In genomic region chrX:72274526-72274925, GRCh38 we compare ENCODE assay signal across 9 cellular contexts. TPM values are rescaled to one million over a fixed set of nuclear protein-coding genes. Genes with fewer than 3 reads are reported as not detected.
A peak's percentile ranks its signal among the peaks of the same experiment; 100 is the strongest.
DNase-seq lines count a peak whose midpoint lies in the region; ATAC-seq and TF ChIP-seq lines count a peak whose summit lies in the region.
"Had no signal": no experiment of that assay in that cellular context is flagged by ENCODE, and none has a peak within 500 bp of the region (broad histone marks: within the 10 kb centered on the region; RNA-seq: fewer than 3 reads in every experiment).

No MANE protein-coding gene starts in this region.

- intact Hi-C loops in heart left ventricle (cut with DNase I) = loop anchor here in 2 of 10 donors (10.0 kb wide), 1 partner anchor 270 kb away; no protein-coding TSS in a partner anchor

- no peak overlapping the region for H3K4me3 ChIP-seq in cardiac muscle cell
- peak overlapping the region in 1 of 12 donors; percentile 24 for H3K4me3 ChIP-seq in heart left ventricle
- peak overlapping the region; percentile 27 for H3K4me3 ChIP-seq in WI38 (ENCODE audit: low read depth, low read length)
- peak overlapping the region; percentile 90 for H3K4me3 ChIP-seq in fibroblast of mammary gland (ENCODE audit: control insufficient read depth, low read depth, low read length)
- H3K4me3 ChIP-seq in subcutaneous abdominal adipose tissue (ENCODE audit: low read depth in 1 of 5, low read length in 5 of 5) = no peak overlapping the region

- DNase-seq in cardiac muscle cell (ENCODE audit: low read depth in 1 of 2, low spot score in 1 of 2) (peak in 1 of 2 donors; percentile 36), heart left ventricle (no peak), fibroblast of mammary gland (ENCODE audit: low read depth) (peak; percentile 34), NCI-H2227 treated with DMSO at 0.1 percent for 48 hours (lab: John Stamatoyannopoulos, UW) (no peak)
- DNase-seq in stimulated activated CD4-positive, alpha-beta T cell treated with anti-CD3 and anti-CD28 coated beads, Interleukin-15, amount 100 ng/mL, for 24 hours = no peak
- DNase-seq: NCI-H82 had no signal

- H3K27me3 ChIP-seq in cardiac muscle cell = no peaks in the 10 kb centered on the region
- peaks cover 0 to 13% (median 0%) of the 10 kb centered on the region in 9 donors for H3K27me3 ChIP-seq in heart left ventricle
- H3K27me3 ChIP-seq in subcutaneous abdominal adipose tissue (ENCODE audit: control insufficient read depth in 5 of 5, insufficient read depth in 4 of 5, low read length in 5 of 5) = peaks cover 0 to 15% (median 0%) of the 10 kb centered on the region in 5 donors

- no peaks in the 10 kb centered on the region for H3K9me3 ChIP-seq in cardiac muscle cell (ENCODE audit: low read depth)
- no peaks in the 10 kb centered on the region for H3K9me3 ChIP-seq in heart left ventricle
- H3K9me3 ChIP-seq in subcutaneous abdominal adipose tissue (ENCODE audit: control insufficient read depth in 5 of 5, low read length in 5 of 5) = no peaks in the 10 kb centered on the region

- WGBS in heart left ventricle, 4 donors = 73 to 89% (median 81%) methylated on average over 5 of the region's 5 CpGs

- TF ChIP-seq CTCF in cardiac muscle cell (IDR thresholded peaks at IDR 0.05; ENCODE audit: low read depth, low read length) (no peak), heart left ventricle (IDR thresholded peaks at IDR 0.05) (no peak), WI38 (IDR thresholded peaks at IDR 0.05; ENCODE audit: low read depth, low read length) (no peak), fibroblast of mammary gland (conservative IDR thresholded peaks at IDR 0.05; ENCODE audit: control insufficient read depth, insufficient read depth, low read depth, low read length) (no peak)

- H3K27ac ChIP-seq in cardiac muscle cell (peak overlapping the region; percentile 17), heart left ventricle (peak overlapping the region in 1 of 12 donors; percentile 37), subcutaneous abdominal adipose tissue (ENCODE audit: low read depth, low read length) (no peak overlapping the region)

- peak overlapping the region; percentile 24 to 96 (median 49) for H3K9ac ChIP-seq in subcutaneous abdominal adipose tissue (ENCODE audit: low read length in 5 of 5)

- H3K4me1 ChIP-seq in cardiac muscle cell (ENCODE audit: low read depth) (no peaks in the 10 kb centered on the region), heart left ventricle (peaks cover 0 to 41% (median 8%) of the 10 kb centered on the region in 12 donors), subcutaneous abdominal adipose tissue (ENCODE audit: control insufficient read depth in 5 of 5, insufficient read depth in 5 of 5, low read length in 5 of 5) (peaks cover 2 to 26% (median 21%) of the 10 kb centered on the region in 5 donors)

- no peak for ATAC-seq in heart left ventricle
- ATAC-seq in HG02970 (IDR thresholded peaks at IDR 0.05; ENCODE audit: low FRiP score, unreplicated experiment) = no peak

- H3K36me3 ChIP-seq in cardiac muscle cell (peaks cover 12% of the 10 kb centered on the region), heart left ventricle (peaks cover 0 to 65% (median 57%) of the 10 kb centered on the region in 9 donors), subcutaneous abdominal adipose tissue (ENCODE audit: control insufficient read depth in 5 of 5, insufficient read depth in 5 of 5, low read length in 5 of 5) (peaks cover 35 to 61% (median 58%) of the 10 kb centered on the region in 5 donors)

- TF ChIP-seq POLR2A in heart left ventricle (IDR thresholded peaks at IDR 0.05) = no peak

RNA-seq across cellular contexts. Expression of gene RPS4X, which starts 2.5 kb away (rescaled TPM):
- total RNA-seq in cardiac muscle cell = 664 and 726 TPM in 2 replicates
- polyA plus RNA-seq in cardiac muscle cell = 193 and 227 TPM in 2 replicates
- 100 to 1,000 TPM; 328 to 689 (median 423) TPM for total RNA-seq in heart left ventricle
- 100 to 1,000 TPM; 423 to 998 TPM for polyA plus RNA-seq in heart left ventricle

RNA-seq across cellular contexts. Expression of gene CITED1, which starts 31.2 kb away (rescaled TPM):
- total RNA-seq in cardiac muscle cell (1.1 and 2.2 TPM in 2 replicates), heart left ventricle (under 1 TPM in 2 of 9 donors, not detected in 7; 0.45 to 0.73 TPM)
- polyA plus RNA-seq in cardiac muscle cell (1.0 TPM in 1 of 2 replicates, not detected in the other), heart left ventricle (under 1 TPM in 1 of 2 donors, not detected in 1; 0.90 TPM)

RNA-seq across cellular contexts. Expression of gene ERCC6L, which starts 35.7 kb away (rescaled TPM):
- total RNA-seq in cardiac muscle cell = 0.81 and 2.9 TPM in 2 replicates
- 2.4 TPM in 2 replicates for polyA plus RNA-seq in cardiac muscle cell
- under 1 TPM in 3 of 9 donors, not detected in 6; 0.09 to 0.45 (median 0.16) TPM for total RNA-seq in heart left ventricle
- under 1 TPM in 1 of 2 donors, not detected in 1; 0.01 TPM for polyA plus RNA-seq in heart left ventricle

Comparison
In these comparisons a context has a peak if more than half of its experiments do, and no peak if none do; other contexts are left out.
1. H3K4me3 ChIP-seq: peak in WI38 (single experiment) and fibroblast of mammary gland (single experiment); none in cardiac muscle cell (single experiment) and subcutaneous abdominal adipose tissue (0 of 5).